ENCODE assay signal across 16 cellular contexts in genomic region chr3:145889730-145890129, GRCh38.
"Had no signal": no experiment of that assay in that cellular context is flagged by ENCODE, and none has a peak within 500 bp of the region (broad histone marks: within the 10 kb centered on the region; RNA-seq: fewer than 3 reads in every experiment).

No MANE protein-coding gene starts in this region.

- H3K4me3 ChIP-seq: adrenal gland, coronary artery, gastrocnemius medialis, left ventricle myocardium inferior, ovary, testis had no signal

- H3K27ac ChIP-seq: adrenal gland, coronary artery, epithelial cell of prostate, gastrocnemius medialis, left ventricle myocardium inferior, ovary, testis had no signal

- FAIRE-seq: TTC549 had no signal

- H3K4me1 ChIP-seq: adrenal gland, gastrocnemius medialis, left ventricle myocardium inferior, testis had no signal

- H3K36me3 ChIP-seq: adrenal gland, gastrocnemius medialis, left ventricle myocardium inferior, ovary had no signal

- H3K9me3 ChIP-seq: adrenal gland, gastrocnemius medialis, left ventricle myocardium inferior, ovary, testis had no signal

- H3K27me3 ChIP-seq: adrenal gland, gastrocnemius medialis, ovary, testis had no signal

- ATAC-seq: gastrocnemius medialis had no signal

- DNase-seq: activated CD4-positive, alpha-beta T cell treated with anti-CD3 and anti-CD28 coated beads, Interleukin-2, amount 50 U/mL, for 1 hour; activated naive CD4-positive, alpha-beta T cell treated with anti-CD3 and anti-CD28 coated beads, Interleukin-2, amount 50 U/mL, for 16 hours; activated T-cell treated with anti-CD3 and anti-CD28 coated beads for 4 hours; adrenal gland; caudate nucleus; effector memory CD4-positive, alpha-beta T cell; gastrocnemius medialis; kidney; left ventricle myocardium inferior; ovary; stimulated activated CD4-positive, alpha-beta T cell treated with anti-CD3 and anti-CD28 coated beads, Interleukin-4, amount 100 ng/mL, for 1 hour; stimulated activated CD8-positive, alpha-beta memory T cell treated with anti-CD3 and anti-CD28 coated beads, Interleukin-4, amount 100 ng/mL, for 48 hours; testis had no signal
